ENCODE assay signal across 8 cellular contexts in genomic region chr13:43023244-43023931, GRCh38. TPM values are rescaled to one million over a fixed set of nuclear protein-coding genes. Genes with fewer than 3 reads are reported as not detected.
DNase-seq lines count a peak whose midpoint lies in the region; ATAC-seq lines count a peak whose summit lies in the region.

Gene DNAJC15, plus strand, starts transcription at chr13:43023586. Its CDS starts 41 bp downstream, at chr13:43023627.

- peak within 1 kb of the TSS; percentile 71 for H3K9ac ChIP-seq in mucosa of stomach (ENCODE audit: low read length)

- H3K4me3 ChIP-seq in mucosa of stomach (ENCODE audit: low read length) = peak within 1 kb of the TSS; percentile 52

- peaks cover 20% of the 10 kb centered on the region for H3K4me1 ChIP-seq in mucosa of stomach (ENCODE audit: control insufficient read depth, insufficient read depth, low read length)

- no peaks in the 10 kb centered on the region for H3K9me3 ChIP-seq in mucosa of stomach (ENCODE audit: control insufficient read depth, low read length)

- no peaks in the 10 kb centered on the region for H3K36me3 ChIP-seq in mucosa of stomach (ENCODE audit: control insufficient read depth, insufficient read depth, low read length)

- no peaks in the 10 kb centered on the region for H3K27me3 ChIP-seq in mucosa of stomach (ENCODE audit: control insufficient read depth, insufficient read depth, low read length)

- peak; percentile 95 for DNase-seq in NCI-H82 (lab: John Stamatoyannopoulos, UW)
- DNase-seq in activated T-cell treated with anti-CD3 and anti-CD28 coated beads, Interleukin-2, amount 50 U/mL, for 1 hour = peak; percentile 85
- DNase-seq in stimulated activated CD8-positive, alpha-beta memory T cell treated with anti-CD3 and anti-CD28 coated beads, Interleukin-4, amount 100 ng/mL, for 48 hours = peak; percentile 86
- no peak for DNase-seq in DMS 273 (lab: John Stamatoyannopoulos, UW; ENCODE audit: unreplicated experiment)

- ATAC-seq in GM18517 (IDR thresholded peaks at IDR 0.05; ENCODE audit: unreplicated experiment) (peak; percentile 81), HG02973 (IDR thresholded peaks at IDR 0.05; ENCODE audit: unreplicated experiment) (peak; percentile 78), esophagus mucosa (peak; percentile 88)

RNA-seq across cellular contexts. Expression of gene DNAJC15, which starts in this region (rescaled TPM):
- total RNA-seq in esophagus mucosa = 4.9 TPM
